12 cellular contexts compared by ENCODE assay signal in genomic region chr5:72063219-72063819, GRCh38. TPM values are rescaled to one million over a fixed set of nuclear protein-coding genes. Genes with fewer than 3 reads are reported as not detected.
DNase-seq lines count a peak whose midpoint lies in the region; ATAC-seq, FAIRE-seq and TF ChIP-seq lines count a peak whose summit lies in the region.
"Had no signal": no experiment of that assay in that cellular context is flagged by ENCODE, and none has a peak within 500 bp of the region (broad histone marks: within the 10 kb centered on the region; RNA-seq: fewer than 3 reads in every experiment).

No MANE protein-coding gene starts in this region.

- no peak overlapping the region for H3K4me3 ChIP-seq in GM12878

- 7% methylated on average over 7 of the region's 7 CpGs for WGBS in GM12878 (ENCODE audit: insufficient coverage, insufficient replicate concordance, low lambda C conversion rate, missing lambda C conversion rate)

- H3K27me3 Mint-ChIP-seq in activated CD4-positive, alpha-beta T cell treated with anti-CD3 and anti-CD28 coated beads for 36 hours = peaks cover 11% of the 10 kb centered on the region
- H3K27me3 Mint-ChIP-seq in nephron progenitor cell (ENCODE audit: low read depth, poor library complexity) = peaks cover 5% of the 10 kb centered on the region

- H3K9me3 Mint-ChIP-seq in activated CD4-positive, alpha-beta T cell treated with anti-CD3 and anti-CD28 coated beads for 36 hours (ENCODE audit: low read depth) = no peaks in the 10 kb centered on the region
- no peaks in the 10 kb centered on the region for H3K9me3 Mint-ChIP-seq in nephron progenitor cell

- no peak for TF ChIP-seq POLR2A in GM12878 (IDR thresholded peaks at IDR 0.05; ENCODE audit: low read depth, low read length)

- CTCF ChIA-PET in activated CD4-positive, alpha-beta T cell treated with anti-CD3 and anti-CD28 coated beads for 36 hours (lab: Charles Lee) = no interaction called here
- CTCF ChIA-PET in GM12878 (lab: Yijun Ruan, JAX) = no interaction called here

- RAD21 ChIA-PET in GM12878 (lab: Charles Lee; ENCODE audit: unreplicated experiment) = no interaction called here

- no peaks in the 10 kb centered on the region for H3K36me3 Mint-ChIP-seq in activated CD4-positive, alpha-beta T cell treated with anti-CD3 and anti-CD28 coated beads for 36 hours (ENCODE audit: low read depth)
- no peaks in the 10 kb centered on the region for H3K36me3 Mint-ChIP-seq in nephron progenitor cell (ENCODE audit: low read depth)

- no peaks in the 10 kb centered on the region for H3K79me2 ChIP-seq in GM12878 (ENCODE audit: control insufficient read depth, insufficient read depth, low read length)

- no peaks in the 10 kb centered on the region for H3K36me3 ChIP-seq in GM12878 (ENCODE audit: control insufficient read depth in 2 of 2, insufficient read depth in 2 of 2, low read length in 1 of 2)

- no peaks in the 10 kb centered on the region for H3K4me1 Mint-ChIP-seq in activated CD4-positive, alpha-beta T cell treated with anti-CD3 and anti-CD28 coated beads for 36 hours
- peaks cover 31% of the 10 kb centered on the region for H3K4me1 Mint-ChIP-seq in nephron progenitor cell

- H3K4me3 Mint-ChIP-seq in activated CD4-positive, alpha-beta T cell treated with anti-CD3 and anti-CD28 coated beads for 36 hours = no peak overlapping the region
- H3K4me3 Mint-ChIP-seq in nephron progenitor cell = no peak overlapping the region

- H2AFZ ChIP-seq in GM12878 (ENCODE audit: control insufficient read depth, low read depth, low read length) = no peak overlapping the region

- ATAC-seq in activated CD4-positive, alpha-beta T cell treated with anti-CD3 and anti-CD28 coated beads for 36 hours = no peak
- ATAC-seq in GM12878 (no peak), left lobe of liver (no peak)
- ATAC-seq: right cardiac atrium had no signal

- peak; percentile 37 for DNase-seq in activated CD4-positive, alpha-beta T cell treated with anti-CD3 and anti-CD28 coated beads for 36 hours
- no peak for DNase-seq in activated CD4-positive, alpha-beta T cell treated with anti-CD3 and anti-CD28 coated beads, Interleukin-2, amount 50 U/mL, for 1 hour
- peak; percentile 28 for DNase-seq in M059J (ENCODE audit: low read depth)
- no peak for DNase-seq in GM12878 (ENCODE audit: low read depth, low spot score)
- DNase-seq in nephron progenitor cell = peak; percentile 85
- DNase-seq in left lobe of liver (ENCODE audit: low spot score) = no peak
- no peak for DNase-seq in inferior parietal cortex (ENCODE audit: extremely low spot score)
- no peak for DNase-seq in AML-193 (lab: John Stamatoyannopoulos, UW)
- DNase-seq: NCI-H748 treated with DMSO at 0.1 percent for 48 hours, right cardiac atrium had no signal

- POLR2A ChIA-PET in activated CD4-positive, alpha-beta T cell treated with anti-CD3 and anti-CD28 coated beads for 36 hours (lab: Charles Lee) = no interaction called here
- POLR2A ChIA-PET in GM12878 (lab: Charles Lee) = no interaction called here

- TF ChIP-seq EP300 in GM12878 (IDR thresholded peaks at IDR 0.05; ENCODE audit: borderline replicate concordance in 1 of 2, control insufficient read depth in 1 of 2, low read depth in 2 of 2, low read length in 2 of 2) = no peak

- SMC1A ChIA-PET in GM12878 (lab: Charles Lee; ENCODE audit: uncharacterized antibody, unreplicated experiment) = interaction anchor here (0.6 kb wide), 1 partner anchor 32 kb away, joined by 3 read pairs; no protein-coding TSS in a partner anchor

- H3K9ac ChIP-seq in GM12878 (ENCODE audit: control insufficient read depth, insufficient read depth, low read length) = no peak overlapping the region

- no peak for TF ChIP-seq CTCF in GM12878 (IDR thresholded peaks at IDR 0.05 in 2 of 3, conservative IDR thresholded peaks at IDR 0.05 in 1 of 3; ENCODE audit: control insufficient read depth in 2 of 3, extremely low read depth in 1 of 3, insufficient read depth in 1 of 3, low read depth in 3 of 3, low read length in 3 of 3)
- no peak for TF ChIP-seq CTCF in nephron progenitor cell (IDR thresholded peaks at IDR 0.05)

- no TSS peak for BruUV-seq in GM12878 (replicated peaks; lab: Mats Ljungman, UMichigan)

- intact Hi-C loops in activated CD4-positive, alpha-beta T cell treated with anti-CD3 and anti-CD28 coated beads for 36 hours (cut with DNase I, micrococcal nuclease) = no loop called here
- intact Hi-C loops in GM12878 (cut with micrococcal nuclease; ENCODE audit: unreplicated experiment) = no loop called here

- in situ Hi-C loops in GM12878 (cut with MboI) = no loop called here

- no peak for TF ChIP-seq RAD21 in GM12878 (IDR thresholded peaks at IDR 0.05; ENCODE audit: insufficient read depth, low read depth, low read length)

- no peaks in the 10 kb centered on the region for H3K27me3 ChIP-seq in GM12878 (replicated peaks in 1 of 2; ENCODE audit: control insufficient read depth in 2 of 2, insufficient read depth in 2 of 2, low read length in 1 of 2)

- H3K27ac Mint-ChIP-seq in activated CD4-positive, alpha-beta T cell treated with anti-CD3 and anti-CD28 coated beads for 36 hours = no peak overlapping the region
- H3K27ac Mint-ChIP-seq in nephron progenitor cell = no peak overlapping the region

- no peaks in the 10 kb centered on the region for H3K9me3 ChIP-seq in GM12878 (replicated peaks; ENCODE audit: control insufficient read depth, insufficient read depth, low read length)

- no peak overlapping the region for H3K4me2 ChIP-seq in GM12878 (ENCODE audit: control insufficient read depth, insufficient read depth)

- no peaks in the 10 kb centered on the region for H4K20me1 ChIP-seq in GM12878 (ENCODE audit: control insufficient read depth, insufficient read depth)

- no peak for FAIRE-seq in GM12878 (lab: Jason Lieb, UNC)
- FAIRE-seq: colon, H54 had no signal

- no peaks in the 10 kb centered on the region for H3K4me1 ChIP-seq in GM12878 (ENCODE audit: control insufficient read depth, insufficient read depth, low read length)

- H3K27ac ChIP-seq in GM12878 (ENCODE audit: control insufficient read depth, insufficient read depth) = no peak overlapping the region

TF ChIP-seq in GM12878, 131 proteins besides CTCF, POLR2A, EP300 and RAD21:
- TF ChIP-seq HDAC2 (IDR thresholded peaks at IDR 0.05) (no peak), REST (IDR thresholded peaks at IDR 0.05; ENCODE audit: low read depth, low read length) (peak; percentile 91), FOXK2 (IDR thresholded peaks at IDR 0.05) (no peak), BRCA1 (IDR thresholded peaks at IDR 0.05; ENCODE audit: low read depth, low read length) (no peak)

RNA-seq across cellular contexts. Expression of gene MAP1B, which starts 44.0 kb away (rescaled TPM):
- total RNA-seq in activated CD4-positive, alpha-beta T cell treated with anti-CD3 and anti-CD28 coated beads for 36 hours = under 1 TPM; 0.16 to 0.26 TPM
- 124 and 200 TPM in 2 replicates for total RNA-seq in M059J (2014; rRNA removed; shearing (Covaris generic))
- total RNA-seq in GM12878 (2013; cell fraction: nucleolus; rRNA removed) = 0.19 TPM in 1 of 2 replicates, not detected in the other
- total RNA-seq in GM12878 (2014; rRNA removed) (under 0.01 and 0.06 TPM in 2 replicates), GM12878 (2014; rRNA removed; fragmentation: Illumina TruSeq; extraction: Trizol) (0.04 and 0.09 TPM in 2 replicates), GM12878 (2021) (0.36 and 0.61 TPM in 2 replicates), left lobe of liver (3.4 TPM)
- 0.09 TPM for polyA plus RNA-seq in GM12878 (2011; ENCODE audit: low read depth)
- polyA plus RNA-seq in GM12878 (2011; rRNA removed) (not detected in 2 replicates), GM12878 (2014; fragmentation: Illumina TruSeq; extraction: Trizol) (0.06 and 0.08 TPM in 2 replicates), GM12878 (2014; fragmentation: Nextera tagmentation; extraction: Ambion mirVana) (under 1 TPM; 0.02 to 0.16 TPM), GM12878 (2014; rRNA removed) (0.03 and 0.05 TPM in 2 replicates), GM12878 (2016; fragmentation: Nextera tagmentation; extraction: Ambion mirVana) (under 1 TPM; 0.62 to 0.81 TPM)
- polyA plus RNA-seq in GM12878 (2011; cell fraction: cytosol; rRNA removed) = not detected in 2 replicates
- polyA plus RNA-seq in GM12878 (2011; cell fraction: nucleus; rRNA removed) = 0.01 TPM in 1 of 2 replicates, not detected in the other
- polyA plus RNA-seq in GM12878 (2012) = 0.09 and 0.20 TPM in 2 replicates
- not detected in 2 replicates for polyA minus RNA-seq in GM12878 (2011; rRNA and poly(A)+ RNA removed)
- not detected in 2 replicates for polyA minus RNA-seq in GM12878 (2011; cell fraction: cytosol; rRNA and poly(A)+ RNA removed)
- polyA minus RNA-seq in GM12878 (2011; cell fraction: nucleus; rRNA and poly(A)+ RNA removed) = not detected in 2 replicates

Comparison
In these comparisons a context has a peak if more than half of its experiments do, and no peak if none do; other contexts are left out.
1. DNase-seq: peak in activated CD4-positive, alpha-beta T cell treated with anti-CD3 and anti-CD28 coated beads for 36 hours (single experiment), M059J (single experiment) and nephron progenitor cell (single experiment); none in activated CD4-positive, alpha-beta T cell treated with anti-CD3 and anti-CD28 coated beads, Interleukin-2, amount 50 U/mL, for 1 hour (single experiment), GM12878 (single experiment), left lobe of liver (single experiment), inferior parietal cortex (single experiment) and AML-193 (0 of 2).
2. RNA of gene MAP1B, which starts 44.0 kb away (total RNA-seq): 124 to 200 TPM in M059J; 3.4 TPM in left lobe of liver (single experiment), 0.16 to 0.26 TPM in activated CD4-positive, alpha-beta T cell treated with anti-CD3 and anti-CD28 coated beads for 36 hours and under 0.01 to 0.61 TPM in GM12878; every median in the first group is over 10 times any median in the second.